ENCODE assay signal across 14 cellular contexts in the genomic region with DNA sequence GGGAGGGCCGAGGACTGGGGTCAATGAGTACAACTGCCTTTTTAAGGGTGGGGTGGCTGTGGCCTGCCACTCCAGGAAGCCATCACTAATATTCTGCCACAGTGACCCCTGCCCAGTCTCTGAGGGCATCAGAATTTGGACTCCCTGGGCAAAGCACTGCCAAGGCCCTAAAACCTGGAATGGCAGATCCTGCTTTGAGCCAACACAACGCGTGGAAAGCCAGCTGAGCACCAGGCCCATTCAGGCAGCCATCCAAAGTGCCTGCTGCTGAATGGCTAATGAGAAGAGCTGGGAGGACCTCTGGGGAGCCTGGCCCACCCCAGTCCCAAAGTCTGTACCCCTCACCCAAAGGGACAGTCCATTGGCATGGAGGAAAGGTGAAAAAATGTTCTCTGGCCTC. TPM values are rescaled to one million over a fixed set of nuclear protein-coding genes. Genes with fewer than 3 reads are reported as not detected.
DNase-seq lines count a peak whose midpoint lies in the region; ATAC-seq lines count a peak whose summit lies in the region.
"Had no signal": no experiment of that assay in that cellular context is flagged by ENCODE, and none has a peak within 500 bp of the region (broad histone marks: within the 10 kb centered on the region; RNA-seq: fewer than 3 reads in every experiment).

No MANE protein-coding gene starts in this region.

- peaks cover 67% of the 10 kb centered on the region for H3K4me1 Mint-ChIP-seq in activated naive CD4-positive, alpha-beta T cell treated with anti-CD3 and anti-CD28 coated beads, Interleukin-2, amount 10 ng/mL, durations not matched to agents 7 days and 5 days

- no peak overlapping the region for H3K4me3 Mint-ChIP-seq in activated naive CD4-positive, alpha-beta T cell treated with anti-CD3 and anti-CD28 coated beads, Interleukin-2, amount 10 ng/mL, durations not matched to agents 7 days and 5 days

- peak overlapping the region; percentile 75 for H3K27ac Mint-ChIP-seq in activated naive CD4-positive, alpha-beta T cell treated with anti-CD3 and anti-CD28 coated beads, Interleukin-2, amount 10 ng/mL, durations not matched to agents 7 days and 5 days
- peak overlapping the region; percentile 79 to 81 for H3K27ac Mint-ChIP-seq in activated naive CD4-positive, alpha-beta T cell treated with anti-CD3 and anti-CD28 coated beads, Interleukin-2, amount 50 U/mL, for 72 hours

- no peaks in the 10 kb centered on the region for H3K27me3 Mint-ChIP-seq in activated naive CD4-positive, alpha-beta T cell treated with anti-CD3 and anti-CD28 coated beads, Interleukin-2, amount 10 ng/mL, durations not matched to agents 7 days and 5 days

- no peak overlapping the region for H3K27ac ChIP-seq in substantia nigra (ENCODE audit: low read depth, low read length, poor library complexity, severe bottlenecking)
- H3K27ac ChIP-seq: testis had no signal

- CTCF ChIA-PET in activated naive CD4-positive, alpha-beta T cell treated with anti-CD3 and anti-CD28 coated beads, Interleukin-2, amount 10 ng/mL, durations not matched to agents 7 days and 5 days (lab: Charles Lee) = interaction anchor here (1.1 to 6.2 kb wide), 5 partner anchors 12 to 106 kb away, joined by 4 to 73 read pairs (median 5); a partner anchor contains a TSS

- no peak for DNase-seq in activated naive CD4-positive, alpha-beta T cell treated with anti-CD3 and anti-CD28 coated beads, Interleukin-2, amount 10 ng/mL, durations not matched to agents 7 days and 5 days
- DNase-seq in activated naive CD4-positive, alpha-beta T cell treated with anti-CD3 and anti-CD28 coated beads, Interleukin-2, amount 50 U/mL, for 16 hours = no peak
- no peak for DNase-seq in activated naive CD4-positive, alpha-beta T cell treated with anti-CD3 and anti-CD28 coated beads, Interleukin-2, amount 50 U/mL, for 72 hours (ENCODE audit: low spot score in 2 of 2)
- DNase-seq in hippocampal formation (lab: John Stamatoyannopoulos, UW) (peak; percentile 30 to 32), substantia nigra (lab: John Stamatoyannopoulos, UW) (peak in 26 of 49 donors; percentile 9 to 68 (median 44)), CD1c-positive myeloid dendritic cell (ENCODE audit: extremely low spot score) (no peak), SHP77 treated with DMSO at 0.1 percent for 48 hours (lab: John Stamatoyannopoulos, UW) (no peak)
- DNase-seq: dermis blood vessel endothelial cell, NCI-H2029, testis had no signal

- no peaks in the 10 kb centered on the region for H3K9me3 Mint-ChIP-seq in activated naive CD4-positive, alpha-beta T cell treated with anti-CD3 and anti-CD28 coated beads, Interleukin-2, amount 10 ng/mL, durations not matched to agents 7 days and 5 days
- H3K9me3 Mint-ChIP-seq in activated naive CD4-positive, alpha-beta T cell treated with anti-CD3 and anti-CD28 coated beads, Interleukin-2, amount 50 U/mL, for 72 hours = no peaks in the 10 kb centered on the region

- H3K36me3 Mint-ChIP-seq in activated naive CD4-positive, alpha-beta T cell treated with anti-CD3 and anti-CD28 coated beads, Interleukin-2, amount 10 ng/mL, durations not matched to agents 7 days and 5 days = peaks cover 55% of the 10 kb centered on the region
- H3K36me3 Mint-ChIP-seq in activated naive CD4-positive, alpha-beta T cell treated with anti-CD3 and anti-CD28 coated beads, Interleukin-2, amount 50 U/mL, for 72 hours = peaks cover 5 to 25% of the 10 kb centered on the region in 2 donors

- no peak for ATAC-seq in activated naive CD4-positive, alpha-beta T cell treated with anti-CD3 and anti-CD28 coated beads, Interleukin-2, amount 50 U/mL, for 72 hours
- ATAC-seq in HG03039 (IDR thresholded peaks at IDR 0.05; ENCODE audit: unreplicated experiment) = no peak
- ATAC-seq: GM12878 had no signal

RNA-seq across cellular contexts. Expression of a gene that starts 5.0 kb away (rescaled TPM):
- total RNA-seq in activated naive CD4-positive, alpha-beta T cell treated with anti-CD3 and anti-CD28 coated beads, Interleukin-2, amount 50 U/mL, for 72 hours = 100 to 1,000 TPM in 1 of 2 donors, 10 to 100 TPM in 1; 75.8 to 139 TPM

RNA-seq across cellular contexts. Expression of a gene that starts 8.5 kb away (rescaled TPM):
- total RNA-seq in activated naive CD4-positive, alpha-beta T cell treated with anti-CD3 and anti-CD28 coated beads, Interleukin-2, amount 50 U/mL, for 72 hours = under 1 TPM; 0.18 to 0.86 TPM
- total RNA-seq: lung microvascular endothelial cell, M059J had no signal

RNA-seq across cellular contexts. Expression of a gene that starts 11.6 kb away (rescaled TPM):
- 10 to 100 TPM; 52.3 to 74.1 TPM for total RNA-seq in activated naive CD4-positive, alpha-beta T cell treated with anti-CD3 and anti-CD28 coated beads, Interleukin-2, amount 50 U/mL, for 72 hours

RNA-seq across cellular contexts. Expression of a gene that starts 36.0 kb away (rescaled TPM):
- 10 to 100 TPM; 56.1 to 72.0 TPM for total RNA-seq in activated naive CD4-positive, alpha-beta T cell treated with anti-CD3 and anti-CD28 coated beads, Interleukin-2, amount 50 U/mL, for 72 hours

RNA-seq across cellular contexts. Expression of a gene that starts 44.5 kb away (rescaled TPM):
- 100 to 1,000 TPM in 1 of 2 donors, 10 to 100 TPM in 1; 96.6 to 129 TPM for total RNA-seq in activated naive CD4-positive, alpha-beta T cell treated with anti-CD3 and anti-CD28 coated beads, Interleukin-2, amount 50 U/mL, for 72 hours

Comparison
In these comparisons a context has a peak if more than half of its experiments do, and no peak if none do; other contexts are left out.
1. DNase-seq: peak in hippocampal formation (2 of 2) and substantia nigra (26 of 49); none in activated naive CD4-positive, alpha-beta T cell treated with anti-CD3 and anti-CD28 coated beads, Interleukin-2, amount 10 ng/mL, durations not matched to agents 7 days and 5 days (single experiment), activated naive CD4-positive, alpha-beta T cell treated with anti-CD3 and anti-CD28 coated beads, Interleukin-2, amount 50 U/mL, for 16 hours (single experiment), activated naive CD4-positive, alpha-beta T cell treated with anti-CD3 and anti-CD28 coated beads, Interleukin-2, amount 50 U/mL, for 72 hours (0 of 2), CD1c-positive myeloid dendritic cell (single experiment) and SHP77 treated with DMSO at 0.1 percent for 48 hours (single experiment).